Comparison of ENCODE assay signal across 8 cellular contexts in genomic region chr13:45511310-45512147, GRCh38. TPM values are rescaled to one million over a fixed set of nuclear protein-coding genes. Genes with fewer than 3 reads are reported as not detected.
DNase-seq lines count a peak whose midpoint lies in the region; ATAC-seq and TF ChIP-seq lines count a peak whose summit lies in the region.

No MANE protein-coding gene starts in this region.

- no peak overlapping the region for H3K4me3 ChIP-seq in SU-DHL-6 (ENCODE audit: insufficient read depth, low read length, poor library complexity, severe bottlenecking)
- H3K4me3 ChIP-seq in endodermal cell (ENCODE audit: low read length), result no peak overlapping the region
- H3K4me3 ChIP-seq in mesodermal cell (ENCODE audit: extremely low read depth, insufficient read depth, low read length, poor library complexity, severe bottlenecking), result no peak overlapping the region

- H3K79me2 ChIP-seq in SU-DHL-6 (ENCODE audit: insufficient read depth, low read length), result no peaks in the 10 kb centered on the region

- H3K9ac ChIP-seq in SU-DHL-6 (ENCODE audit: low read length) (no peak overlapping the region), endodermal cell (ENCODE audit: extremely low read depth, low read length, poor library complexity, severe bottlenecking) (no peak overlapping the region)

- H3K4me1 ChIP-seq in endodermal cell (ENCODE audit: control insufficient read depth, insufficient read depth, low read length), result peaks cover 12% of the 10 kb centered on the region
- peaks cover 5% of the 10 kb centered on the region for H3K4me1 ChIP-seq in mesodermal cell (ENCODE audit: control insufficient read depth, insufficient read depth, low read length, poor library complexity, severe bottlenecking)

- no peak overlapping the region for H3K4me2 ChIP-seq in SU-DHL-6 (ENCODE audit: low read depth, low read length, poor library complexity, severe bottlenecking)

- H3K36me3 ChIP-seq in SU-DHL-6 (ENCODE audit: low read length) (peaks cover 10% of the 10 kb centered on the region; the same call in 1 of the 2 replicates), endodermal cell (ENCODE audit: control insufficient read depth, insufficient read depth, low read length) (peaks cover 78% of the 10 kb centered on the region), mesodermal cell (ENCODE audit: control insufficient read depth, insufficient read depth, low read length) (peaks cover 68% of the 10 kb centered on the region)

- no peaks in the 10 kb centered on the region for H3F3A ChIP-seq in SU-DHL-6 (ENCODE audit: insufficient read depth)

- H3K9me3 Mint-ChIP-seq in endodermal cell, result no peaks in the 10 kb centered on the region

- H3K27me3 ChIP-seq in SU-DHL-6 (ENCODE audit: low read length) (no peaks in the 10 kb centered on the region), endodermal cell (ENCODE audit: control insufficient read depth, insufficient read depth, low read length, poor library complexity, severe bottlenecking) (no peaks in the 10 kb centered on the region)

- DNase-seq in Ammon's horn (ENCODE audit: low spot score), result peak; percentile 86
- peak; percentile 47 to 84 (median 69) for DNase-seq in NCI-H1417 (lab: John Stamatoyannopoulos, UW)
- no peak for DNase-seq in endodermal cell

- peaks cover 51% of the 10 kb centered on the region for H3K36me3 Mint-ChIP-seq in endodermal cell (ENCODE audit: low read depth)

- peaks cover 24% of the 10 kb centered on the region for H3K4me1 Mint-ChIP-seq in endodermal cell

- H3K27ac Mint-ChIP-seq in endodermal cell, result peak overlapping the region; percentile 18

- no peaks in the 10 kb centered on the region for H4K20me1 ChIP-seq in SU-DHL-6 (ENCODE audit: low read depth, low read length)

- H3K27me3 Mint-ChIP-seq in endodermal cell (ENCODE audit: insufficient read depth), result no peaks in the 10 kb centered on the region

- H3K27ac ChIP-seq in SU-DHL-6 (ENCODE audit: low read depth, low read length) (no peak overlapping the region), endodermal cell (ENCODE audit: low read depth, low read length) (no peak overlapping the region), mesodermal cell (ENCODE audit: low read depth, low read length, severe bottlenecking) (peak overlapping the region; percentile 43)

- 72 to 85% methylated on average over 2 to 3 of the region's 3 CpGs for WGBS in endodermal cell (ENCODE audit: insufficient coverage in 1 of 2, insufficient read length in 1 of 2), 2 experiments
- 86% methylated on average over 1 of the region's 3 CpGs; no CpG with 5 or more reads in 1 of the 2 experiments for WGBS in mesodermal cell (ENCODE audit: insufficient coverage in 2 of 2), 2 experiments

- peak; percentile 71 for TF ChIP-seq CTCF in GM12872 (IDR thresholded peaks at IDR 0.05; ENCODE audit: insufficient read depth, low read depth, low read length)
- peak; percentile 70 for TF ChIP-seq CTCF in SU-DHL-6 (IDR thresholded peaks at IDR 0.05; ENCODE audit: insufficient read depth, low read length, poor library complexity, severe bottlenecking)
- TF ChIP-seq CTCF in endodermal cell (conservative IDR thresholded peaks at IDR 0.05), result peak; percentile 92

- H3K9me3 ChIP-seq in SU-DHL-6 (ENCODE audit: insufficient read depth, low read length) (no peaks in the 10 kb centered on the region), endodermal cell (ENCODE audit: control insufficient read depth, low read length) (no peaks in the 10 kb centered on the region), mesodermal cell (ENCODE audit: control insufficient read depth, low read length) (no peaks in the 10 kb centered on the region)

- no peak overlapping the region for H3K4me3 Mint-ChIP-seq in endodermal cell

- no peaks in the 10 kb centered on the region for H3K9me2 ChIP-seq in SU-DHL-6 (replicated peaks; ENCODE audit: insufficient read depth, low read length)

- ATAC-seq in HG02763 (IDR thresholded peaks at IDR 0.05; ENCODE audit: unreplicated experiment) (no peak), GM21528 (IDR thresholded peaks at IDR 0.05; ENCODE audit: low FRiP score, unreplicated experiment) (no peak)

- H2AFZ ChIP-seq in SU-DHL-6 (ENCODE audit: low read depth, low read length, severe bottlenecking), result no peak overlapping the region

RNA-seq across cellular contexts. Expression of gene COG3, which starts 46.8 kb away (rescaled TPM):
- 10 to 100 TPM; 21.8 to 23.8 TPM for total RNA-seq in endodermal cell
- 21.4 TPM for polyA plus RNA-seq in endodermal cell (2013, experiment 1 of 2)
- 20.8 TPM for polyA plus RNA-seq in endodermal cell (2013, experiment 2 of 2)
- polyA plus RNA-seq in mesodermal cell (2013, experiment 1 of 2), result 23.1 TPM
- 23.8 TPM for polyA plus RNA-seq in mesodermal cell (2013, experiment 2 of 2)
